3 cellular contexts compared by ENCODE assay signal in the genomic region with DNA sequence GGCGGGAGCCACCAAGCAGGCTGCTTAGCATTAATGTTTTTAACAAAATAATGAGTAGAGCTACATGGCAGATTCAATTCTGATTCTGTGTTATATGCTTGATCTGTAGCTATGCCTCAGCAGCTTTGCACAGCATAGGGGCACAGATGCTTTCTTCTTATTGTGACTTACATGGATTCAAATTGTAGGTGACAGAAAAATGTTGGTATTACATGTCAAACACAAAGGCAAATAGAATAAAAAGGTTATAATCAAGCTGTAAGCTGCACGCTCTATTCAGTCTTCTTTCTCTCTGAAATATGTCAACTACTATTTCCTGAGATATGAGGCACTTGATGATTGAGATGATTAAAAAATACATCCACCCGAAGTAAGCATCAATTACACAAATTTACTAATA.
"Had no signal": no experiment of that assay in that cellular context is flagged by ENCODE, and none has a peak within 500 bp of the region (broad histone marks: within the 10 kb centered on the region; RNA-seq: fewer than 3 reads in every experiment).

No MANE protein-coding gene starts in this region.

- ATAC-seq: GM12878 had no signal

- DNase-seq: GDM1, GF-D8 had no signal

- H3K4me3 ChIP-seq: GM12878 had no signal
